In genomic region chr10:4181690-4182089, GRCh38 we compare ENCODE assay signal across 17 cellular contexts.
DNase-seq lines count a peak whose midpoint lies in the region; ATAC-seq and TF ChIP-seq lines count a peak whose summit lies in the region.
"Had no signal": no experiment of that assay in that cellular context is flagged by ENCODE, and none has a peak within 500 bp of the region (broad histone marks: within the 10 kb centered on the region; RNA-seq: fewer than 3 reads in every experiment).

No MANE protein-coding gene starts in this region.

- H3K9me3 ChIP-seq in stomach: no peaks in the 10 kb centered on the region
- H3K9me3 ChIP-seq: thyroid gland had no signal

- POLR2A ChIA-PET in activated CD4-positive, alpha-beta T cell treated with anti-CD3 and anti-CD28 coated beads, Interleukin-2, amount 10 ng/mL, durations not matched to agents 7 days and 5 days (lab: Charles Lee): no interaction called here

- no peak for DNase-seq in activated CD4-positive, alpha-beta T cell treated with anti-CD3 and anti-CD28 coated beads, Interleukin-2, amount 10 ng/mL, durations not matched to agents 7 days and 5 days
- DNase-seq in activated CD4-positive, alpha-beta T cell treated with anti-CD3 and anti-CD28 coated beads, Interleukin-2, amount 50 U/mL, for 1 hour: no peak
- DNase-seq in T-helper 2 cell treated with Interferon-gamma antibody and Interleukin-4, amounts not matched to agents 5 μg/mL and 100 μg/mL, for 36 hours (ENCODE audit: low spot score): no peak
- DNase-seq in nucleus accumbens (lab: John Stamatoyannopoulos, UW): no peak
- DNase-seq in stomach: no peak
- DNase-seq in effector memory CD8-positive, alpha-beta T cell: no peak
- DNase-seq: activated CD4-positive, alpha-beta T cell treated with anti-CD3 and anti-CD28 coated beads for 48 hours; COR-L47; GDM1; IMR-90; left ventricle myocardium superior; NCI-H2107; nephron progenitor cell; stimulated activated CD4-positive, alpha-beta T cell treated with anti-CD3 and anti-CD28 coated beads, Interleukin-2, amount 100 ng/mL, for 24 hours; thyroid gland had no signal

- H3K36me3 Mint-ChIP-seq in activated CD4-positive, alpha-beta T cell treated with anti-CD3 and anti-CD28 coated beads, Interleukin-2, amount 10 ng/mL, durations not matched to agents 7 days and 5 days (ENCODE audit: low read depth): peaks cover 2% of the 10 kb centered on the region
- no peaks in the 10 kb centered on the region for H3K36me3 Mint-ChIP-seq in T-helper 2 cell treated with Interferon-gamma antibody and Interleukin-4, amounts not matched to agents 5 μg/mL and 100 μg/mL, for 36 hours (ENCODE audit: low read depth)
- no peaks in the 10 kb centered on the region for H3K36me3 Mint-ChIP-seq in nephron (ENCODE audit: low read depth)
- no peaks in the 10 kb centered on the region for H3K36me3 Mint-ChIP-seq in effector memory CD8-positive, alpha-beta T cell (ENCODE audit: insufficient read depth)

- no peaks in the 10 kb centered on the region for H3K27me3 Mint-ChIP-seq in activated CD4-positive, alpha-beta T cell treated with anti-CD3 and anti-CD28 coated beads, Interleukin-2, amount 10 ng/mL, durations not matched to agents 7 days and 5 days
- peaks cover 3% of the 10 kb centered on the region for H3K27me3 Mint-ChIP-seq in T-helper 2 cell treated with Interferon-gamma antibody and Interleukin-4, amounts not matched to agents 5 μg/mL and 100 μg/mL, for 36 hours (ENCODE audit: low read depth)
- H3K27me3 Mint-ChIP-seq in nephron (ENCODE audit: low read depth): peaks cover 4% of the 10 kb centered on the region
- H3K27me3 Mint-ChIP-seq in effector memory CD8-positive, alpha-beta T cell: no peaks in the 10 kb centered on the region

- intact Hi-C loops in stomach (cut with DNase I; ENCODE audit: low total_unique reads): no loop called here

- TF ChIP-seq CTCF in nephron (IDR thresholded peaks at IDR 0.05; ENCODE audit: unreplicated experiment in 3 of 3) (no peak), stomach (IDR thresholded peaks at IDR 0.05) (no peak)

- no peak overlapping the region for H3K4me3 ChIP-seq in stomach
- H3K4me3 ChIP-seq: thyroid gland had no signal

- peak; percentile 60 for ATAC-seq in GM21529 (IDR thresholded peaks at IDR 0.05; ENCODE audit: unreplicated experiment)
- ATAC-seq in effector memory CD8-positive, alpha-beta T cell (replicated peaks): no peak
- ATAC-seq: left ventricle myocardium superior had no signal

- no peaks in the 10 kb centered on the region for H3K4me1 ChIP-seq in stomach
- H3K4me1 ChIP-seq: thyroid gland had no signal

- H3K9me3 Mint-ChIP-seq in activated CD4-positive, alpha-beta T cell treated with anti-CD3 and anti-CD28 coated beads, Interleukin-2, amount 10 ng/mL, durations not matched to agents 7 days and 5 days: peaks cover 9% of the 10 kb centered on the region
- H3K9me3 Mint-ChIP-seq in T-helper 2 cell treated with Interferon-gamma antibody and Interleukin-4, amounts not matched to agents 5 μg/mL and 100 μg/mL, for 36 hours: no peaks in the 10 kb centered on the region
- peaks cover 7% of the 10 kb centered on the region for H3K9me3 Mint-ChIP-seq in nephron
- H3K9me3 Mint-ChIP-seq in effector memory CD8-positive, alpha-beta T cell: no peaks in the 10 kb centered on the region
- H3K9me3 Mint-ChIP-seq: nephron progenitor cell had no signal

- TF ChIP-seq EP300 in stomach (IDR thresholded peaks at IDR 0.05): no peak

- H3K36me3 ChIP-seq in stomach: no peaks in the 10 kb centered on the region
- H3K36me3 ChIP-seq: thyroid gland had no signal

- peak overlapping the region; percentile 81 for H3K27ac Mint-ChIP-seq in activated CD4-positive, alpha-beta T cell treated with anti-CD3 and anti-CD28 coated beads, Interleukin-2, amount 10 ng/mL, durations not matched to agents 7 days and 5 days
- H3K27ac Mint-ChIP-seq in T-helper 2 cell treated with Interferon-gamma antibody and Interleukin-4, amounts not matched to agents 5 μg/mL and 100 μg/mL, for 36 hours: peak overlapping the region; percentile 53
- peak overlapping the region in 2 of 3 experiments; percentile 49 to 69 for H3K27ac Mint-ChIP-seq in nephron
- H3K27ac Mint-ChIP-seq in effector memory CD8-positive, alpha-beta T cell: no peak overlapping the region
- H3K27ac Mint-ChIP-seq: nephron progenitor cell had no signal

- TF ChIP-seq POLR2A in stomach (IDR thresholded peaks at IDR 0.05): no peak

- H3K27ac ChIP-seq in stomach: peak overlapping the region in 1 of 5 donors; percentile 31

- 56 to 77% (median 66%) methylated on average over 2 of the region's 2 CpGs for WGBS in stomach, 5 donors

- peaks cover 17% of the 10 kb centered on the region for H3K4me1 Mint-ChIP-seq in activated CD4-positive, alpha-beta T cell treated with anti-CD3 and anti-CD28 coated beads, Interleukin-2, amount 10 ng/mL, durations not matched to agents 7 days and 5 days
- H3K4me1 Mint-ChIP-seq in T-helper 2 cell treated with Interferon-gamma antibody and Interleukin-4, amounts not matched to agents 5 μg/mL and 100 μg/mL, for 36 hours (ENCODE audit: low read depth): peaks cover 16% of the 10 kb centered on the region
- H3K4me1 Mint-ChIP-seq in nephron: peaks cover 32% of the 10 kb centered on the region
- peaks cover 1 to 8% of the 10 kb centered on the region in 2 donors for H3K4me1 Mint-ChIP-seq in effector memory CD8-positive, alpha-beta T cell (ENCODE audit: low read depth in 2 of 2)
- H3K4me1 Mint-ChIP-seq: nephron progenitor cell had no signal

- CTCF ChIA-PET in activated CD4-positive, alpha-beta T cell treated with anti-CD3 and anti-CD28 coated beads, Interleukin-2, amount 10 ng/mL, durations not matched to agents 7 days and 5 days (lab: Charles Lee): no interaction called here

- peak overlapping the region; percentile 11 for H3K4me3 Mint-ChIP-seq in activated CD4-positive, alpha-beta T cell treated with anti-CD3 and anti-CD28 coated beads, Interleukin-2, amount 10 ng/mL, durations not matched to agents 7 days and 5 days
- H3K4me3 Mint-ChIP-seq in T-helper 2 cell treated with Interferon-gamma antibody and Interleukin-4, amounts not matched to agents 5 μg/mL and 100 μg/mL, for 36 hours: peak overlapping the region; percentile 41
- no peak overlapping the region for H3K4me3 Mint-ChIP-seq in nephron
- H3K4me3 Mint-ChIP-seq in effector memory CD8-positive, alpha-beta T cell: no peak overlapping the region
- H3K4me3 Mint-ChIP-seq: nephron progenitor cell had no signal

- H3K27me3 ChIP-seq in stomach: no peaks in the 10 kb centered on the region
- H3K27me3 ChIP-seq: thyroid gland had no signal

Comparison
In these comparisons a context has a peak if more than half of its experiments do, and no peak if none do; other contexts are left out.
1. H3K27ac Mint-ChIP-seq: peak in activated CD4-positive, alpha-beta T cell treated with anti-CD3 and anti-CD28 coated beads, Interleukin-2, amount 10 ng/mL, durations not matched to agents 7 days and 5 days (single experiment), T-helper 2 cell treated with Interferon-gamma antibody and Interleukin-4, amounts not matched to agents 5 μg/mL and 100 μg/mL, for 36 hours (single experiment) and nephron (2 of 3); none in effector memory CD8-positive, alpha-beta T cell (0 of 2).
2. H3K4me3 Mint-ChIP-seq: peak in activated CD4-positive, alpha-beta T cell treated with anti-CD3 and anti-CD28 coated beads, Interleukin-2, amount 10 ng/mL, durations not matched to agents 7 days and 5 days (single experiment) and T-helper 2 cell treated with Interferon-gamma antibody and Interleukin-4, amounts not matched to agents 5 μg/mL and 100 μg/mL, for 36 hours (single experiment); none in nephron (0 of 3) and effector memory CD8-positive, alpha-beta T cell (0 of 2).